14 cellular contexts compared by ENCODE assay signal in the genomic region with DNA sequence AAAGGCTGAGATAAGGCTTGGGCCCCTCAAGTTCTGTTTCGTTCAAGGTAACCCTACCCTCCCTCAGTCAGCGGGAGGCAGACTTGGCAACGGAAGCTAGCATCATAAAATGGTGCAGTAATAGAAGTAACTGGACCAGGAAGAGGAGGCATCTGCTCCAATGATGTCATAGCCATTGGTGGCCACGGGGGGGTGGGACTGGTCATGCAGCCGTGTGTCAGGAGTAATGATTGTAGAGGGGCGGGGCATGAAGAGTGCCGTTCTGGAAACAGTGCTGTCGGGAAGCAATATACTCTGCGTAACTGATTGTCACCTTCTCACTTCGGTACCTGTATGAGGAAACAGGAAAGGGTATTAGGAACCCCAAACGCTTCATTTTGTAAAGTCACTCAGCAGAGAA. TPM values are rescaled to one million over a fixed set of nuclear protein-coding genes. Genes with fewer than 3 reads are reported as not detected.
A peak's percentile ranks its signal among the peaks of the same experiment; 100 is the strongest.
DNase-seq lines count a peak whose midpoint lies in the region; ATAC-seq and TF ChIP-seq lines count a peak whose summit lies in the region.
"Had no signal": no experiment of that assay in that cellular context is flagged by ENCODE, and none has a peak within 500 bp of the region (broad histone marks: within the 10 kb centered on the region; RNA-seq: fewer than 3 reads in every experiment).

No MANE protein-coding gene starts in this region.

- H3K36me3 ChIP-seq in body of pancreas (replicated peaks in 1 of 2; ENCODE audit: insufficient read depth in 1 of 2, low read depth in 2 of 2) = peaks cover 5 to 29% of the 10 kb centered on the region in 2 donors
- H3K36me3 ChIP-seq in mesendoderm (ENCODE audit: control insufficient read depth, insufficient read depth, low read length) = peaks cover 9% of the 10 kb centered on the region

- no peak overlapping the region for H2BK120ac ChIP-seq in mesendoderm (ENCODE audit: low read depth, low read length)

- DNase-seq in DMS 273 (lab: John Stamatoyannopoulos, UW; ENCODE audit: unreplicated experiment) (peak; percentile 60), DMS 273 treated with DMSO at 0.1 percent for 48 hours (lab: John Stamatoyannopoulos, UW) (no peak), HEK293T (ENCODE audit: extremely low spot score) (peak; percentile 68), body of pancreas (peak; percentile 17 to 38 (median 24)), mesendoderm (peak; percentile 24), NCI-H1105 treated with DMSO at 0.1 percent for 48 hours (lab: John Stamatoyannopoulos, UW) (no peak), natural killer cell (no peak)
- DNase-seq: activated effector memory CD4-positive, alpha-beta T cell treated with anti-CD3 and anti-CD28 coated beads, Interleukin-2, amount 50 U/mL, for 16 hours; cerebellar nuclear complex; lower lobe of right lung; NCI-H1417 treated with DMSO at 0.1 percent for 48 hours; tibial artery had no signal

- H3K9me3 Mint-ChIP-seq in natural killer cell = no peaks in the 10 kb centered on the region

- no peak overlapping the region for H3K18ac ChIP-seq in mesendoderm (ENCODE audit: low read length)

- no peak overlapping the region for H3K4me3 Mint-ChIP-seq in natural killer cell

- H3K4me2 ChIP-seq in mesendoderm (ENCODE audit: low read length) = no peak overlapping the region

- no peak overlapping the region for H3K56ac ChIP-seq in mesendoderm (ENCODE audit: low read length)

- no peak overlapping the region for H3K4ac ChIP-seq in mesendoderm (ENCODE audit: low read depth, low read length)

- no peak overlapping the region for H3K27ac ChIP-seq in body of pancreas
- H3K27ac ChIP-seq in mesendoderm (ENCODE audit: low read depth, low read length) = no peak overlapping the region
- H3K27ac ChIP-seq: lower lobe of right lung, tibial artery had no signal

- no peaks in the 10 kb centered on the region for H3K9me3 ChIP-seq in body of pancreas
- H3K9me3 ChIP-seq: lower lobe of right lung, tibial artery had no signal

- H2BK15ac ChIP-seq in mesendoderm (replicated peaks; ENCODE audit: low read depth) = no peak overlapping the region

- TF ChIP-seq CTCF in body of pancreas (IDR thresholded peaks at IDR 0.05) = no peak
- TF ChIP-seq CTCF in natural killer cell (IDR thresholded peaks at IDR 0.05) = no peak

- peaks cover 9% of the 10 kb centered on the region for H3K79me1 ChIP-seq in mesendoderm (ENCODE audit: low read length)

- no peak overlapping the region for H2AK5ac ChIP-seq in mesendoderm (ENCODE audit: low read length)

- H3K4me1 ChIP-seq in body of pancreas = peaks cover 11% of the 10 kb centered on the region
- H3K4me1 ChIP-seq in mesendoderm (ENCODE audit: control insufficient read depth, low read depth, low read length) = peaks cover 5% of the 10 kb centered on the region

- no peak overlapping the region for H3K23ac ChIP-seq in mesendoderm (ENCODE audit: low read length)

- H2BK5ac ChIP-seq in mesendoderm (ENCODE audit: low read length) = no peak overlapping the region

- intact Hi-C loops in body of pancreas (cut with DNase I) = no loop called here
- intact Hi-C loops in natural killer cell (cut with micrococcal nuclease) = no loop called here

- POLR2A ChIA-PET in HEK293T (lab: Yijun Ruan, JAX) = interaction anchor here (1.0 kb wide), 1 partner anchor 20 kb away, joined by 3 read pairs; no protein-coding TSS in a partner anchor

- no peaks in the 10 kb centered on the region for H3K27me3 Mint-ChIP-seq in natural killer cell (ENCODE audit: low read depth in 2 of 2)

- no peaks in the 10 kb centered on the region for H3K4me1 Mint-ChIP-seq in natural killer cell

- ATAC-seq in body of pancreas (no peak), natural killer cell (no peak), GM21723 (IDR thresholded peaks at IDR 0.05; ENCODE audit: unreplicated experiment) (no peak)
- ATAC-seq: Panc1 had no signal

- WGBS in body of pancreas, 2 donors = 72 to 77% methylated on average over 11 of the region's 11 CpGs
- no CpG with 5 or more reads among the region's 11 CpGs for WGBS in mesendoderm (ENCODE audit: extremely low coverage, insufficient coverage, low lambda C conversion rate)

- H4K5ac ChIP-seq in mesendoderm (ENCODE audit: low read length) = no peak overlapping the region

- no peaks in the 10 kb centered on the region for H3K79me2 ChIP-seq in mesendoderm (ENCODE audit: control insufficient read depth, insufficient read depth, low read length)

- H3K9ac ChIP-seq in mesendoderm (ENCODE audit: low read length) = no peak overlapping the region

- no peak overlapping the region for H3K27ac Mint-ChIP-seq in natural killer cell

- H4K8ac ChIP-seq in mesendoderm (ENCODE audit: low read depth, low read length) = no peak overlapping the region

- H3K27me3 ChIP-seq in body of pancreas = no peaks in the 10 kb centered on the region
- no peaks in the 10 kb centered on the region for H3K27me3 ChIP-seq in mesendoderm (ENCODE audit: insufficient read depth, low read length, poor library complexity)
- H3K27me3 ChIP-seq: tibial artery had no signal

- CTCF ChIA-PET in HEK293T (lab: Yijun Ruan, JAX) = no interaction called here

- H3K4me3 ChIP-seq in body of pancreas = no peak overlapping the region
- H3K4me3 ChIP-seq in mesendoderm (ENCODE audit: low read length) = no peak overlapping the region
- H3K4me3 ChIP-seq: lower lobe of right lung, tibial artery had no signal

- TF ChIP-seq POLR2A in body of pancreas (IDR thresholded peaks at IDR 0.05) = no peak

- no peaks in the 10 kb centered on the region for H3K36me3 Mint-ChIP-seq in natural killer cell

TF ChIP-seq in HEK293T, 16 proteins besides CTCF, POLR2A, EP300 and RAD21:
- TF ChIP-seq L3MBTL2 (conservative IDR thresholded peaks at IDR 0.05) (no peak), LEF1 (IDR thresholded peaks at IDR 0.05; ENCODE audit: borderline replicate concordance) (no peak), NFRKB (IDR thresholded peaks at IDR 0.05) (no peak), HDGF (IDR thresholded peaks at IDR 0.05; ENCODE audit: borderline replicate concordance) (no peak), CTBP1 (IDR thresholded peaks at IDR 0.05; ENCODE audit: borderline replicate concordance) (no peak), FOXM1 (IDR thresholded peaks at IDR 0.05; ENCODE audit: borderline replicate concordance) (no peak), ZNF384 (IDR thresholded peaks at IDR 0.05) (no peak), FOXK2 (IDR thresholded peaks at IDR 0.05) (no peak), ELF4 (IDR thresholded peaks at IDR 0.05) (no peak), TARDBP (IDR thresholded peaks at IDR 0.05) (no peak), ARNT (IDR thresholded peaks at IDR 0.05) (no peak), FOXA1 (IDR thresholded peaks at IDR 0.05) (no peak), BHLHE40 (IDR thresholded peaks at IDR 0.05; ENCODE audit: borderline replicate concordance) (no peak), SUZ12 (IDR thresholded peaks at IDR 0.05) (no peak), SP1 (IDR thresholded peaks at IDR 0.05) (no peak)
- TF ChIP-seq, protein P1, sequence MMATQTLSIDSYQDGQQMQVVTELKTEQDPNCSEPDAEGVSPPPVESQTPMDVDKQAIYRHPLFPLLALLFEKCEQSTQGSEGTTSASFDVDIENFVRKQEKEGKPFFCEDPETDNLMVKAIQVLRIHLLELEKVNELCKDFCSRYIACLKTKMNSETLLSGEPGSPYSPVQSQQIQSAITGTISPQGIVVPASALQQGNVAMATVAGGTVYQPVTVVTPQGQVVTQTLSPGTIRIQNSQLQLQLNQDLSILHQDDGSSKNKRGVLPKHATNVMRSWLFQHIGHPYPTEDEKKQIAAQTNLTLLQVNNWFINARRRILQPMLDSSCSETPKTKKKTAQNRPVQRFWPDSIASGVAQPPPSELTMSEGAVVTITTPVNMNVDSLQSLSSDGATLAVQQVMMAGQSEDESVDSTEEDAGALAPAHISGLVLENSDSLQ (IDR thresholded peaks at IDR 0.05) = no peak

RNA-seq across cellular contexts. Expression of a gene that starts 6.9 kb away (rescaled TPM):
- total RNA-seq in body of pancreas = 1 to 10 TPM; 4.6 to 7.5 TPM
- 37.2 TPM for polyA plus RNA-seq in mesendoderm (2013, experiment 1 of 2)
- polyA plus RNA-seq in mesendoderm (2013, experiment 2 of 2) = 37.7 TPM
- total RNA-seq in natural killer cell = 10 to 100 TPM; 25.4 to 30.7 (median 29.8) TPM

RNA-seq across cellular contexts. Expression of a gene that starts 20.9 kb away (rescaled TPM):
- total RNA-seq in body of pancreas = 1 to 10 TPM; 6.2 to 9.2 TPM
- polyA plus RNA-seq in mesendoderm (2013, experiment 1 of 2) = 13.9 TPM
- polyA plus RNA-seq in mesendoderm (2013, experiment 2 of 2) = 13.9 TPM
- total RNA-seq in natural killer cell = 10 to 100 TPM; 12.0 to 17.3 (median 13.6) TPM

RNA-seq across cellular contexts. Expression of a gene that starts 53.9 kb away (rescaled TPM):
- 10 to 100 TPM; 31.6 to 37.1 TPM for total RNA-seq in body of pancreas
- polyA plus RNA-seq in mesendoderm (2013, experiment 1 of 2) = 25.8 TPM
- polyA plus RNA-seq in mesendoderm (2013, experiment 2 of 2) = 25.7 TPM
- 10 to 100 TPM; 55.2 to 78.4 (median 55.3) TPM for total RNA-seq in natural killer cell

Comparison
In these comparisons a context has a peak if more than half of its experiments do, and no peak if none do; other contexts are left out.
1. DNase-seq: peak in DMS 273 (single experiment), HEK293T (single experiment), body of pancreas (4 of 4) and mesendoderm (single experiment); none in DMS 273 treated with DMSO at 0.1 percent for 48 hours (single experiment), NCI-H1105 treated with DMSO at 0.1 percent for 48 hours (single experiment) and natural killer cell (single experiment).